8 cellular contexts compared by ENCODE assay signal in the genomic region with DNA sequence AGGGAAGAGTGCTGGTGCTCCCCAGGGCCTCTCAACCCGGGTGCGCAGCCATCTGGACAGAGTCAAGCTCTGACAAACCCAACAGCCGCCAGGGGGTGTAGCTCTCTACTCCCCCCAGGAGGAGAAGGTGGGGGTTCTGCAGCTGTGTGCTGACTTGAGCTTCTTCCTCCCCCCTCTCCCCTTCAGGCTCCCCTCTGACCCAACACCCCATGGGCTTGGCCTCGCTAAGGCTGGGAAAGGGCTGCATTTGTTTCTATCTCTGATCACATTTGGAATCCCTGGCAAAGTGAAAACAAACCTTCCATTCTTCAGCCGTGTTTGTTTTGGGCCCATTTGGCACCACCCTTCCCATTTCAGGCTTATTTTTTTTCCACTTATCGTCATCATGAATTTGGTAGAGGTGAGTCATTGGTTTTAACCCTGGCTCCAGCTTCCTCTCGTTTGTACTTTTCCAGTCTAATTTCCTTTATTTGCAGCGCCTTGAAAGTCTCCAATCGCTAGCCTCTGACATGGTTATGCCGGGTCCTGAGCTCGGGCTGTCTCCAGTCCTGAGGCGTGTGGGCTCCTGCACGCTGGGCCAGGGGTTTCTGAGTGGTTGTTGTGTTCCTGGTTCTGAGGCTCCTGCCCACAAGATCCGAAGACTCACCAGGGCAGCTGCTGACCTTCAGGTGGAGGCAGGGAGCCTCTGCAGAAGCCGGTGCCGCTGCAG. TPM values are rescaled to one million over a fixed set of nuclear protein-coding genes. Genes with fewer than 3 reads are reported as not detected.
DNase-seq lines count a peak whose midpoint lies in the region; ATAC-seq and TF ChIP-seq lines count a peak whose summit lies in the region.

No MANE protein-coding gene starts in this region.

- H3K4me2 ChIP-seq in GM23338 (no peak overlapping the region), SK-N-SH (peak overlapping the region; percentile 73)

- H3K4me3 ChIP-seq in GM23338 (no peak overlapping the region), SK-N-SH (ENCODE audit: low read depth in 2 of 2, low read length in 1 of 2) (peak overlapping the region; percentile 31 to 46; a peak in 3 of 4 replicates), skeletal muscle cell (ENCODE audit: low read depth, low read length) (no peak overlapping the region)

- peaks cover 6% of the 10 kb centered on the region; the same call in 2 of the 3 replicates for H3K4me1 Mint-ChIP-seq in GM23338

- H4K20me1 ChIP-seq in GM23338 (replicated peaks; ENCODE audit: insufficient read depth), result no peaks in the 10 kb centered on the region; the same call in 1 of the 2 replicates
- H4K20me1 ChIP-seq in SK-N-SH (ENCODE audit: insufficient read depth), result no peaks in the 10 kb centered on the region

- no peaks in the 10 kb centered on the region for H3F3A ChIP-seq in GM23338 (replicated peaks; ENCODE audit: low read depth)
- peaks cover 35% of the 10 kb centered on the region for H3F3A ChIP-seq in SK-N-SH (replicated peaks; ENCODE audit: insufficient read depth)

- H3K4me3 Mint-ChIP-seq in GM23338, result no peak overlapping the region

- H3K9ac ChIP-seq in SK-N-SH, result peak overlapping the region; percentile 57; the same call in 1 of the 2 replicates

- H3K9me2 ChIP-seq in GM23338 (ENCODE audit: insufficient read depth) (0 out of 2 replicates have a peak, but pooled peaks cover 10% of the 10 kb centered on the region), SK-N-SH (no peaks in the 10 kb centered on the region)

- no peaks in the 10 kb centered on the region for H3K27me3 Mint-ChIP-seq in GM23338 (ENCODE audit: insufficient read depth, low read depth, poor library complexity)

- no peaks in the 10 kb centered on the region for H3K27me3 ChIP-seq in GM23338 (ENCODE audit: insufficient read depth)
- H3K27me3 ChIP-seq in SK-N-SH (ENCODE audit: insufficient read depth), result no peaks in the 10 kb centered on the region

- peak; percentile 82 for ATAC-seq in GM23338
- no peak for ATAC-seq in GM18873 (IDR thresholded peaks at IDR 0.05; ENCODE audit: low FRiP score, unreplicated experiment)

- peak; percentile 32 to 40 for TF ChIP-seq CTCF in GM23338 (conservative IDR thresholded peaks at IDR 0.05; ENCODE audit: low read depth in 2 of 2)
- peak; percentile 66 for TF ChIP-seq CTCF in SK-N-SH (IDR thresholded peaks at IDR 0.05)

- no peaks in the 10 kb centered on the region for H3K9me3 Mint-ChIP-seq in GM23338

- 14% methylated on average over 14 of the region's 16 CpGs for WGBS in SK-N-SH (ENCODE audit: low lambda C conversion rate)

- no peaks in the 10 kb centered on the region for H3K9me3 ChIP-seq in SK-N-SH

- no peaks in the 10 kb centered on the region for H3K36me3 ChIP-seq in GM23338 (ENCODE audit: insufficient read depth)
- H3K36me3 ChIP-seq in SK-N-SH (replicated peaks in 1 of 2; ENCODE audit: control insufficient read depth in 1 of 2, insufficient read depth in 2 of 2, low read length in 1 of 2), result peaks cover 0 to 21% of the 10 kb centered on the region in 2 experiments

- CTCF ChIA-PET in SK-N-SH (lab: Yijun Ruan, JAX), result interaction anchor here (0.6 to 1.6 kb wide), 2 partner anchors 30 to 34 kb away, joined by 3 to 4 read pairs; no protein-coding TSS in a partner anchor

- peaks cover 3% of the 10 kb centered on the region; the same call in 1 of the 3 replicates for H3K36me3 Mint-ChIP-seq in GM23338 (ENCODE audit: low read depth)

- H3K27ac ChIP-seq in GM23338 (ENCODE audit: low read depth) (no peak overlapping the region), SK-N-SH (ENCODE audit: low read depth in 2 of 2, low read length in 1 of 2) (peak overlapping the region; percentile 71 to 94)

- TF ChIP-seq EP300 in SK-N-SH (IDR thresholded peaks at IDR 0.05; ENCODE audit: borderline replicate concordance in 1 of 2, low read depth in 1 of 2, low read length in 1 of 2), result peak in 1 of 2 experiments; percentile 59; a peak in 2 of 4 replicates

- H3K4me1 ChIP-seq in GM23338 (ENCODE audit: insufficient read depth) (no peaks in the 10 kb centered on the region), SK-N-SH (ENCODE audit: control insufficient read depth in 1 of 2, insufficient read depth in 2 of 2, low read depth in 1 of 2, low read length in 1 of 2) (peaks cover 9 to 25% of the 10 kb centered on the region in 2 experiments)

- TF ChIP-seq RAD21 in SK-N-SH (IDR thresholded peaks at IDR 0.05; ENCODE audit: low read length), result no peak

- H3K79me2 ChIP-seq in GM23338 (replicated peaks; ENCODE audit: insufficient read depth) (no peaks in the 10 kb centered on the region), SK-N-SH (ENCODE audit: insufficient read depth) (peaks cover 38% of the 10 kb centered on the region)

- POLR2A ChIA-PET in SK-N-SH (lab: Yijun Ruan, JAX), result no interaction called here

- DNase-seq in GM23338 (ENCODE audit: low spot score) (peak; percentile 54), SK-N-SH (peak; percentile 39), globus pallidus (ENCODE audit: low spot score) (peak; percentile 14), skeletal muscle cell (ENCODE audit: low read depth) (peak; percentile 40), hippocampal formation (lab: John Stamatoyannopoulos, UW) (no peak), COLO668 (lab: John Stamatoyannopoulos, UW; ENCODE audit: unreplicated experiment) (no peak)
- DNase-seq in activated CD4-positive, alpha-beta T cell treated with anti-CD3 and anti-CD28 coated beads, Interleukin-2, amount 50 U/mL, for 48 hours, result no peak

- H2AFZ ChIP-seq in GM23338, result no peak overlapping the region
- no peak overlapping the region for H2AFZ ChIP-seq in SK-N-SH (ENCODE audit: low read depth)

- no peak overlapping the region; the same call in 1 of the 2 replicates for H3K27ac Mint-ChIP-seq in GM23338

TF ChIP-seq in GM23338, 12 proteins besides CTCF, POLR2A, EP300 and RAD21 (continues in another document):
- TF ChIP-seq CREB1 (CRISPR knock-in tag; IDR thresholded peaks at IDR 0.05; ENCODE audit: low read depth) (no peak), NANOG (IDR thresholded peaks at IDR 0.05; ENCODE audit: borderline replicate concordance) (no peak), JUNB (IDR thresholded peaks at IDR 0.05; ENCODE audit: unreplicated experiment) (no peak), EZH2 (IDR thresholded peaks at IDR 0.05; ENCODE audit: low read depth, unreplicated experiment) (no peak)
- TF ChIP-seq, protein P1, sequence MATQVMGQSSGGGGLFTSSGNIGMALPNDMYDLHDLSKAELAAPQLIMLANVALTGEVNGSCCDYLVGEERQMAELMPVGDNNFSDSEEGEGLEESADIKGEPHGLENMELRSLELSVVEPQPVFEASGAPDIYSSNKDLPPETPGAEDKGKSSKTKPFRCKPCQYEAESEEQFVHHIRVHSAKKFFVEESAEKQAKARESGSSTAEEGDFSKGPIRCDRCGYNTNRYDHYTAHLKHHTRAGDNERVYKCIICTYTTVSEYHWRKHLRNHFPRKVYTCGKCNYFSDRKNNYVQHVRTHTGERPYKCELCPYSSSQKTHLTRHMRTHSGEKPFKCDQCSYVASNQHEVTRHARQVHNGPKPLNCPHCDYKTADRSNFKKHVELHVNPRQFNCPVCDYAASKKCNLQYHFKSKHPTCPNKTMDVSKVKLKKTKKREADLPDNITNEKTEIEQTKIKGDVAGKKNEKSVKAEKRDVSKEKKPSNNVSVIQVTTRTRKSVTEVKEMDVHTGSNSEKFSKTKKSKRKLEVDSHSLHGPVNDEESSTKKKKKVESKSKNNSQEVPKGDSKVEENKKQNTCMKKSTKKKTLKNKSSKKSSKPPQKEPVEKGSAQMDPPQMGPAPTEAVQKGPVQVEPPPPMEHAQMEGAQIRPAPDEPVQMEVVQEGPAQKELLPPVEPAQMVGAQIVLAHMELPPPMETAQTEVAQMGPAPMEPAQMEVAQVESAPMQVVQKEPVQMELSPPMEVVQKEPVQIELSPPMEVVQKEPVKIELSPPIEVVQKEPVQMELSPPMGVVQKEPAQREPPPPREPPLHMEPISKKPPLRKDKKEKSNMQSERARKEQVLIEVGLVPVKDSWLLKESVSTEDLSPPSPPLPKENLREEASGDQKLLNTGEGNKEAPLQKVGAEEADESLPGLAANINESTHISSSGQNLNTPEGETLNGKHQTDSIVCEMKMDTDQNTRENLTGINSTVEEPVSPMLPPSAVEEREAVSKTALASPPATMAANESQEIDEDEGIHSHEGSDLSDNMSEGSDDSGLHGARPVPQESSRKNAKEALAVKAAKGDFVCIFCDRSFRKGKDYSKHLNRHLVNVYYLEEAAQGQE (IDR thresholded peaks at IDR 0.05; ENCODE audit: unreplicated experiment), result no peak

TF ChIP-seq in SK-N-SH, 30 proteins besides CTCF, POLR2A, EP300 and RAD21:
- TF ChIP-seq RXRA (IDR thresholded peaks at IDR 0.05; ENCODE audit: borderline replicate concordance, low read depth) (peak; percentile 39; the same call in 1 of the 2 replicates), MXI1 (IDR thresholded peaks at IDR 0.05; ENCODE audit: low read depth, low read length) (no peak), FOXM1 (IDR thresholded peaks at IDR 0.05; ENCODE audit: low read depth) (peak; percentile 54; the same call in 1 of the 2 replicates), NFIC (IDR thresholded peaks at IDR 0.05; ENCODE audit: borderline replicate concordance) (peak; percentile 36), JUND (IDR thresholded peaks at IDR 0.05) (peak; percentile 78; the same call in 1 of the 2 replicates), SIN3A (IDR thresholded peaks at IDR 0.05; ENCODE audit: borderline replicate concordance, low read depth, low read length) (peak; percentile 31; the same call in 1 of the 2 replicates), CHD2 (IDR thresholded peaks at IDR 0.05; ENCODE audit: low read length, partially characterized antibody) (no peak), TEAD4 (IDR thresholded peaks at IDR 0.05; ENCODE audit: borderline replicate concordance, insufficient read depth) (peak; percentile 27; the same call in 1 of the 2 replicates), FOSL2 (IDR thresholded peaks at IDR 0.05; ENCODE audit: borderline replicate concordance, low read depth) (peak; percentile 85), ELF1 (IDR thresholded peaks at IDR 0.05) (no peak; the same call in 1 of the 2 replicates), TCF12 (IDR thresholded peaks at IDR 0.05) (peak; percentile 88)
- TF ChIP-seq, protein P2, sequence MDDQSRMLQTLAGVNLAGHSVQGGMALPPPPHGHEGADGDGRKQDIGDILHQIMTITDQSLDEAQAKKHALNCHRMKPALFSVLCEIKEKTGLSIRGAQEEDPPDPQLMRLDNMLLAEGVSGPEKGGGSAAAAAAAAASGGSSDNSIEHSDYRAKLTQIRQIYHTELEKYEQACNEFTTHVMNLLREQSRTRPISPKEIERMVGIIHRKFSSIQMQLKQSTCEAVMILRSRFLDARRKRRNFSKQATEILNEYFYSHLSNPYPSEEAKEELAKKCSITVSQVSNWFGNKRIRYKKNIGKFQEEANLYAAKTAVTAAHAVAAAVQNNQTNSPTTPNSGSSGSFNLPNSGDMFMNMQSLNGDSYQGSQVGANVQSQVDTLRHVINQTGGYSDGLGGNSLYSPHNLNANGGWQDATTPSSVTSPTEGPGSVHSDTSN (IDR thresholded peaks at IDR 0.05), result peak; percentile 65

RNA-seq across cellular contexts. Expression of a gene that starts 36.1 kb away (rescaled TPM):
- total RNA-seq in GM23338 (2014; rRNA removed; shearing (Covaris generic)), result 32.7 and 35.7 TPM in 2 replicates
- 31.5 and 37.6 TPM in 2 replicates for polyA plus RNA-seq in GM23338 (2016; fragmentation: Nextera tagmentation; extraction: Ambion mirVana)
- 60.3 and 78.2 TPM in 2 replicates for polyA plus RNA-seq in SK-N-SH (2012; rRNA removed)
- 94.3 and 110 TPM in 2 replicates for polyA plus RNA-seq in SK-N-SH (2012; cell fraction: cytosol; rRNA removed)
- 49.0 and 49.4 TPM in 2 replicates for polyA plus RNA-seq in SK-N-SH (2012; cell fraction: nucleus; rRNA removed)

Comparison
In these comparisons a context has a peak if more than half of its experiments do, and no peak if none do; other contexts are left out.
1. DNase-seq: peak in GM23338 (single experiment), SK-N-SH (single experiment), globus pallidus (single experiment) and skeletal muscle cell (single experiment); none in activated CD4-positive, alpha-beta T cell treated with anti-CD3 and anti-CD28 coated beads, Interleukin-2, amount 50 U/mL, for 48 hours (0 of 2), hippocampal formation (0 of 2) and COLO668 (single experiment).
2. H3K4me3 ChIP-seq: peak in SK-N-SH (2 of 2); none in GM23338 (single experiment) and skeletal muscle cell (single experiment).